Comparison of ENCODE assay signal across 9 cellular contexts in genomic region chr11:66050581-66051231, GRCh38. TPM values are rescaled to one million over a fixed set of nuclear protein-coding genes. Genes with fewer than 3 reads are reported as not detected.
A peak's percentile ranks its signal among the peaks of the same experiment; 100 is the strongest.
DNase-seq lines count a peak whose midpoint lies in the region; ATAC-seq lines count a peak whose summit lies in the region.
"Had no signal": no experiment of that assay in that cellular context is flagged by ENCODE, and none has a peak within 500 bp of the region (broad histone marks: within the 10 kb centered on the region; RNA-seq: fewer than 3 reads in every experiment).

No MANE protein-coding gene starts in this region.

- no peaks in the 10 kb centered on the region for H3K27me3 ChIP-seq in iPS-15b (ENCODE audit: control insufficient read depth, insufficient read depth, low read length)
- peaks cover 6 to 23% of the 10 kb centered on the region in 2 donors for H3K27me3 ChIP-seq in stomach smooth muscle (ENCODE audit: control insufficient read depth in 1 of 2, insufficient read depth in 2 of 2, low read length in 2 of 2)

- peaks cover 16% of the 10 kb centered on the region for H3K36me3 ChIP-seq in iPS-15b (ENCODE audit: control insufficient read depth, insufficient read depth, low read length)
- H3K36me3 ChIP-seq in stomach smooth muscle (ENCODE audit: control insufficient read depth in 2 of 2, insufficient read depth in 2 of 2, low read length in 2 of 2): peaks cover 4 to 8% of the 10 kb centered on the region in 2 donors

- H3K9ac ChIP-seq in iPS-15b (ENCODE audit: low read depth, low read length) (peak overlapping the region; percentile 92), stomach smooth muscle (ENCODE audit: low read length in 2 of 2) (peak overlapping the region in 1 of 2 donors; percentile 89)

- peaks cover 3% of the 10 kb centered on the region for H3K27me3 Mint-ChIP-seq in activated T-cell treated with anti-CD3 and anti-CD28 coated beads, Interleukin-2, amount 50 U/mL, for 4 hours (ENCODE audit: low read depth)
- no peaks in the 10 kb centered on the region for H3K27me3 Mint-ChIP-seq in T-helper 17 cell

- no peak for ATAC-seq in activated T-cell treated with anti-CD3 and anti-CD28 coated beads, Interleukin-2, amount 50 U/mL, for 4 hours
- ATAC-seq in T-helper 17 cell: no peak
- ATAC-seq in HG03378 (IDR thresholded peaks at IDR 0.05; ENCODE audit: unreplicated experiment): no peak

- H3K9me3 ChIP-seq in T-helper 17 cell (ENCODE audit: control insufficient read depth, low read length, poor library complexity, severe bottlenecking) (no peaks in the 10 kb centered on the region), iPS-15b (ENCODE audit: control insufficient read depth, insufficient read depth, low read length) (no peaks in the 10 kb centered on the region), stomach smooth muscle (ENCODE audit: control insufficient read depth in 2 of 2, low read length in 2 of 2) (no peaks in the 10 kb centered on the region)

- peaks cover 11% of the 10 kb centered on the region for H3K4me1 ChIP-seq in iPS-15b (ENCODE audit: control insufficient read depth, insufficient read depth, low read length)
- H3K4me1 ChIP-seq in stomach smooth muscle (ENCODE audit: control insufficient read depth, insufficient read depth, low read length): peaks cover 24% of the 10 kb centered on the region

- peaks cover 20% of the 10 kb centered on the region for H3K36me3 Mint-ChIP-seq in activated T-cell treated with anti-CD3 and anti-CD28 coated beads, Interleukin-2, amount 50 U/mL, for 4 hours (ENCODE audit: insufficient read depth)
- H3K36me3 Mint-ChIP-seq in T-helper 17 cell (ENCODE audit: low read depth): peaks cover 4% of the 10 kb centered on the region

- H3K4me1 Mint-ChIP-seq in activated T-cell treated with anti-CD3 and anti-CD28 coated beads, Interleukin-2, amount 50 U/mL, for 4 hours (ENCODE audit: low read depth): peaks cover 30% of the 10 kb centered on the region
- H3K4me1 Mint-ChIP-seq in T-helper 17 cell: peaks cover 18% of the 10 kb centered on the region

- no peak for DNase-seq in activated T-cell treated with anti-CD3 and anti-CD28 coated beads, Interleukin-2, amount 50 U/mL, for 4 hours
- no peak for DNase-seq in activated T-cell treated with anti-CD3 and anti-CD28 coated beads for 4 hours
- DNase-seq in T-helper 17 cell: no peak
- DNase-seq in activated effector memory CD4-positive, alpha-beta T cell treated with Interleukin-2 at 50 U/mL for 16 hours: no peak
- DNase-seq in NOMO-1 treated with dmso at 0.1 percent for 144 hours (lab: John Stamatoyannopoulos, UW; ENCODE audit: unreplicated experiment): no peak
- DNase-seq: foreskin keratinocyte had no signal

- H3K4me3 ChIP-seq in iPS-15b (ENCODE audit: low read depth, low read length): peak overlapping the region; percentile 96
- no peak overlapping the region for H3K4me3 ChIP-seq in stomach smooth muscle (ENCODE audit: low read length in 2 of 2)

- H3K9me3 Mint-ChIP-seq in activated T-cell treated with anti-CD3 and anti-CD28 coated beads, Interleukin-2, amount 50 U/mL, for 4 hours: no peaks in the 10 kb centered on the region

- no peak overlapping the region for H3K27ac Mint-ChIP-seq in T-helper 17 cell

- H3K4me3 Mint-ChIP-seq in activated T-cell treated with anti-CD3 and anti-CD28 coated beads, Interleukin-2, amount 50 U/mL, for 4 hours: peak overlapping the region; percentile 100
- H3K4me3 Mint-ChIP-seq in T-helper 17 cell: peak overlapping the region; percentile 86

- peak overlapping the region; percentile 79 for H3K27ac ChIP-seq in stomach smooth muscle (ENCODE audit: low read length)

RNA-seq across cellular contexts. Expression of gene SF3B2, which starts 1.5 kb away (rescaled TPM):
- 100 to 1,000 TPM; 368 to 384 (median 376) TPM for total RNA-seq in activated T-cell treated with anti-CD3 and anti-CD28 coated beads, Interleukin-2, amount 50 U/mL, for 4 hours
- 100 to 1,000 TPM; 187 to 208 TPM for total RNA-seq in T-helper 17 cell

RNA-seq across cellular contexts. Expression of gene GAL3ST3, which starts 1.7 kb away (rescaled TPM):
- not detected for total RNA-seq in activated T-cell treated with anti-CD3 and anti-CD28 coated beads, Interleukin-2, amount 50 U/mL, for 4 hours
- not detected for total RNA-seq in T-helper 17 cell
- total RNA-seq: foreskin keratinocyte had no signal

RNA-seq across cellular contexts. Expression of gene PACS1, which starts 19.4 kb away (rescaled TPM):
- total RNA-seq in activated T-cell treated with anti-CD3 and anti-CD28 coated beads, Interleukin-2, amount 50 U/mL, for 4 hours: 10 to 100 TPM; 43.4 to 46.3 (median 44.8) TPM
- 100 to 1,000 TPM; 215 to 227 TPM for total RNA-seq in T-helper 17 cell

RNA-seq across cellular contexts. Expression of gene CATSPER1, which starts 24.4 kb away (rescaled TPM):
- not detected for total RNA-seq in activated T-cell treated with anti-CD3 and anti-CD28 coated beads, Interleukin-2, amount 50 U/mL, for 4 hours
- total RNA-seq in T-helper 17 cell: not detected
- total RNA-seq: foreskin keratinocyte had no signal

RNA-seq across cellular contexts. Expression of gene CST6, which starts 38.9 kb away (rescaled TPM):
- 1 to 10 TPM in 1 of 3 donors, under 1 TPM in 2; 0.38 to 1.0 (median 0.45) TPM for total RNA-seq in activated T-cell treated with anti-CD3 and anti-CD28 coated beads, Interleukin-2, amount 50 U/mL, for 4 hours
- not detected for total RNA-seq in T-helper 17 cell

Comparison
In these comparisons a context has a peak if more than half of its experiments do, and no peak if none do; other contexts are left out.
1. RNA of gene PACS1, which starts 19.4 kb away (total RNA-seq): 215 to 227 TPM in T-helper 17 cell; 43.4 to 46.3 TPM in activated T-cell treated with anti-CD3 and anti-CD28 coated beads, Interleukin-2, amount 50 U/mL, for 4 hours; every median in the first group is over 4 times any median in the second.